Comparison of ENCODE assay signal across 8 cellular contexts in the genomic region with DNA sequence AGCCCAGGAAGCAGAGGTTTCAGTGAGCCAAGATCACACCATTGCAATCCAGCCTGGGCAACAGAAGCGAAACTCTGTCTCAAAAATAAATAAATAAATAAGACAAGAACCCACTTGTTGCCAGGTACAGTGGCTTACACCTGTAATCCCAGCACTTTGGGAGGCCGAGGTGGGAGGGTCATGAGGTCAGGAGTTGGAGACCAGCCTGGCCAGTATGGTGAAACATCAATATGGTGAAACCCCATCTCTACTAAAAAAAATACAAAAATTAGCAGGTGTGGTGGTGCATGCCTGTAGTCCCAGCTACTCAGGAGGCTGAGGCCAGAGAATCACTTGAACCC. TPM values are rescaled to one million over a fixed set of nuclear protein-coding genes. Genes with fewer than 3 reads are reported as not detected.
A peak's percentile ranks its signal among the peaks of the same experiment; 100 is the strongest.
DNase-seq lines count a peak whose midpoint lies in the region; TF ChIP-seq lines count a peak whose summit lies in the region.
"Not testable (repeated sequence)": the region's sequence is repeated elsewhere in the genome, so short reads cannot be mapped to it uniquely, and the experiment has no call there.

No MANE protein-coding gene starts in this region.

- peaks cover 14% of the 10 kb centered on the region for H3K79me1 ChIP-seq in mesendoderm (ENCODE audit: low read length)

- not testable (repeated sequence) for H3K9me3 Mint-ChIP-seq in activated T-cell treated with anti-CD3 and anti-CD28 coated beads, Interleukin-2, amount 50 U/mL, for 24 hours; glutamatergic neuron (ENCODE audit: unreplicated experiment)

- peak overlapping the region; percentile 71 for H3K9ac ChIP-seq in OCI-LY3 (ENCODE audit: low read length)
- H3K9ac ChIP-seq in mesendoderm (ENCODE audit: low read length): peak overlapping the region; percentile 96
- H3K9ac ChIP-seq in rectal smooth muscle tissue (ENCODE audit: low read length): peak overlapping the region; percentile 77

- not testable (repeated sequence) for H2BK5ac ChIP-seq in mesendoderm (ENCODE audit: low read length)

- H3K4me2 ChIP-seq in OCI-LY3 (ENCODE audit: low read length) (peak overlapping the region; percentile 86), mesendoderm (ENCODE audit: low read length) (peak overlapping the region; percentile 99)

- not testable (repeated sequence) for H4K5ac ChIP-seq in mesendoderm (ENCODE audit: low read length)

- WGBS in mesendoderm (ENCODE audit: extremely low coverage, insufficient coverage, low lambda C conversion rate): no CpG with 5 or more reads among the region's 2 CpGs
- 41% methylated on average over 2 of the region's 2 CpGs for WGBS in urinary bladder

- H2AK5ac ChIP-seq in mesendoderm (ENCODE audit: low read length): not testable (repeated sequence)

- H3K4ac ChIP-seq in mesendoderm (ENCODE audit: low read depth, low read length): not testable (repeated sequence)

- not testable (repeated sequence) for H3K36me3 ChIP-seq in OCI-LY3 (replicated peaks; ENCODE audit: low read depth, low read length); mesendoderm (ENCODE audit: control insufficient read depth, insufficient read depth, low read length); rectal smooth muscle tissue (ENCODE audit: control insufficient read depth, insufficient read depth, low read length); urinary bladder (ENCODE audit: insufficient read depth)

- not testable (repeated sequence) for H3K18ac ChIP-seq in mesendoderm (ENCODE audit: low read length)

- H3K27ac ChIP-seq in OCI-LY3 (ENCODE audit: low read length); mesendoderm (ENCODE audit: low read depth, low read length): not testable (repeated sequence)
- H3K27ac ChIP-seq in rectal smooth muscle tissue (ENCODE audit: low read depth, low read length) (peak overlapping the region; percentile 89), urinary bladder (ENCODE audit: low read depth) (peak overlapping the region; percentile 97)

- peaks cover 26% of the 10 kb centered on the region for H3K4me1 ChIP-seq in OCI-LY3 (ENCODE audit: low read length)
- not testable (repeated sequence) for H3K4me1 ChIP-seq in mesendoderm (ENCODE audit: control insufficient read depth, low read depth, low read length); rectal smooth muscle tissue (ENCODE audit: control insufficient read depth, insufficient read depth, low read length); urinary bladder (ENCODE audit: insufficient read depth)

- peaks cover 29% of the 10 kb centered on the region for H3K4me1 Mint-ChIP-seq in activated T-cell treated with anti-CD3 and anti-CD28 coated beads, Interleukin-2, amount 50 U/mL, for 24 hours (ENCODE audit: low read depth)
- peaks cover 23% of the 10 kb centered on the region for H3K4me1 Mint-ChIP-seq in glutamatergic neuron (ENCODE audit: low read depth, unreplicated experiment)

- not testable (repeated sequence) for TF ChIP-seq CTCF in OCI-LY3 (IDR thresholded peaks at IDR 0.05; ENCODE audit: low read depth, low read length); cardiac fibroblast (IDR thresholded peaks at IDR 0.05; ENCODE audit: low read depth, low read length); glutamatergic neuron (IDR thresholded peaks at IDR 0.05; ENCODE audit: partially characterized antibody, unreplicated experiment)

- H4K8ac ChIP-seq in mesendoderm (ENCODE audit: low read depth, low read length): not testable (repeated sequence)

- not testable (repeated sequence) for H2BK120ac ChIP-seq in mesendoderm (ENCODE audit: low read depth, low read length)

- H3K36me3 Mint-ChIP-seq in activated T-cell treated with anti-CD3 and anti-CD28 coated beads, Interleukin-2, amount 50 U/mL, for 24 hours (ENCODE audit: low read depth); glutamatergic neuron (ENCODE audit: unreplicated experiment): not testable (repeated sequence)

- not testable (repeated sequence) for H3K27ac Mint-ChIP-seq in activated T-cell treated with anti-CD3 and anti-CD28 coated beads, Interleukin-2, amount 50 U/mL, for 24 hours; glutamatergic neuron (ENCODE audit: unreplicated experiment)

- not testable (repeated sequence) for H3K27me3 Mint-ChIP-seq in activated T-cell treated with anti-CD3 and anti-CD28 coated beads, Interleukin-2, amount 50 U/mL, for 24 hours
- peaks cover 16% of the 10 kb centered on the region for H3K27me3 Mint-ChIP-seq in glutamatergic neuron (ENCODE audit: unreplicated experiment)

- not testable (repeated sequence) for H3K9me3 ChIP-seq in OCI-LY3 (ENCODE audit: insufficient read depth, low read length)

- H2AFZ ChIP-seq in OCI-LY3 (ENCODE audit: low read depth, low read length): not testable (repeated sequence)

- H3K23ac ChIP-seq in mesendoderm (ENCODE audit: low read length): not testable (repeated sequence)

- H3K79me2 ChIP-seq in OCI-LY3 (ENCODE audit: low read length) (peaks cover 41% of the 10 kb centered on the region), mesendoderm (ENCODE audit: control insufficient read depth, insufficient read depth, low read length) (peaks cover 15% of the 10 kb centered on the region)

- H3K4me3 ChIP-seq in GM08714 (ENCODE audit: low read length) (peak overlapping the region; percentile 77; the same call in 1 of the 2 replicates), OCI-LY3 (ENCODE audit: low read length) (peak overlapping the region; percentile 85), cardiac fibroblast (replicated peaks in 1 of 2; ENCODE audit: low read depth in 2 of 2, low read length in 2 of 2) (peak overlapping the region; percentile 53 to 59), rectal smooth muscle tissue (ENCODE audit: low read length) (peak overlapping the region; percentile 93), urinary bladder (ENCODE audit: low read depth, low read length) (peak overlapping the region; percentile 100)
- not testable (repeated sequence) for H3K4me3 ChIP-seq in mesendoderm (ENCODE audit: low read length)

- not testable (repeated sequence) for H3K27me3 ChIP-seq in OCI-LY3 (ENCODE audit: low read depth, low read length); mesendoderm (ENCODE audit: insufficient read depth, low read length, poor library complexity); rectal smooth muscle tissue (ENCODE audit: control insufficient read depth, insufficient read depth, low read length)

- not testable (repeated sequence) for H2BK15ac ChIP-seq in mesendoderm (replicated peaks; ENCODE audit: low read depth)

- H3K56ac ChIP-seq in mesendoderm (ENCODE audit: low read length): peak overlapping the region; percentile 99

- DNase-seq in activated T-cell treated with anti-CD3 and anti-CD28 coated beads, Interleukin-2, amount 50 U/mL, for 24 hours; cardiac fibroblast (ENCODE audit: low read depth in 2 of 2); glutamatergic neuron; mesendoderm: not testable (repeated sequence)

- H3K4me3 Mint-ChIP-seq in activated T-cell treated with anti-CD3 and anti-CD28 coated beads, Interleukin-2, amount 50 U/mL, for 24 hours: peak overlapping the region; percentile 89
- H3K4me3 Mint-ChIP-seq in glutamatergic neuron (ENCODE audit: unreplicated experiment): peak overlapping the region; percentile 77

- peaks cover 30% of the 10 kb centered on the region for H4K20me1 ChIP-seq in OCI-LY3 (ENCODE audit: insufficient read depth, low read length)

RNA-seq across cellular contexts. Expression of a gene that starts 0.8 kb away (rescaled TPM):
- total RNA-seq in glutamatergic neuron (ENCODE audit: unreplicated experiment) (84.9 TPM), urinary bladder (18.6 TPM)
- 13.7 TPM for polyA plus RNA-seq in mesendoderm (2013, experiment 1 of 2)
- polyA plus RNA-seq in mesendoderm (2013, experiment 2 of 2): 13.6 TPM
- 28.3 TPM for polyA plus RNA-seq in urinary bladder

RNA-seq across cellular contexts. Expression of a gene that starts 23.4 kb away (rescaled TPM):
- total RNA-seq in glutamatergic neuron (ENCODE audit: unreplicated experiment) (not detected), urinary bladder (not detected)
- 0.46 TPM for polyA plus RNA-seq in mesendoderm (2013, experiment 1 of 2)
- 0.46 TPM for polyA plus RNA-seq in mesendoderm (2013, experiment 2 of 2)
- not detected for polyA plus RNA-seq in urinary bladder

RNA-seq across cellular contexts. Expression of a gene that starts 23.7 kb away (rescaled TPM):
- total RNA-seq in glutamatergic neuron (ENCODE audit: unreplicated experiment): 5.0 TPM
- polyA plus RNA-seq in mesendoderm (2013, experiment 1 of 2): 2.4 TPM
- polyA plus RNA-seq in mesendoderm (2013, experiment 2 of 2): 2.4 TPM
- 4.7 TPM for total RNA-seq in urinary bladder
- polyA plus RNA-seq in urinary bladder: 6.2 TPM
